Comparison of ENCODE assay signal across 29 cellular contexts in genomic region chrX:139209342-139209741, GRCh38.
"Had no signal": no experiment of that assay in that cellular context is flagged by ENCODE, and none has a peak within 500 bp of the region (broad histone marks: within the 10 kb centered on the region; RNA-seq: fewer than 3 reads in every experiment).

No MANE protein-coding gene starts in this region.

- FAIRE-seq: urothelium cell line had no signal

- DNase-seq: stimulated activated CD4-positive, alpha-beta T cell treated with anti-CD3 and anti-CD28 coated beads, Interleukin-2, amount 100 ng/mL, for 48 hours; stimulated activated CD4-positive, alpha-beta T cell treated with anti-CD3 and anti-CD28 coated beads, Interleukin-4, amount 100 ng/mL, for 1 hour; stimulated activated CD4-positive, alpha-beta T cell treated with anti-CD3 and anti-CD28 coated beads, Interleukin-4, amount 100 ng/mL, for 24 hours; stimulated activated CD4-positive, alpha-beta T cell treated with anti-CD3 and anti-CD28 coated beads, Interleukin-4, amount 100 ng/mL, for 4 hours; stimulated activated CD8-positive, alpha-beta memory T cell treated with anti-CD3 and anti-CD28 coated beads, Interleukin-4, amount 100 ng/mL, for 48 hours; stimulated activated naive B cell treated with anti-CD40 and anti-IgM and Interleukin-4, amounts not matched to agents 10 μg/mL and 1 μg/mL and 100 μg/mL, for 72 hours; stimulated activated naive CD4-positive, alpha-beta T cell; stimulated activated naive CD4-positive, alpha-beta T cell treated with Interleukin-2 at 50 U/mL for 16 hours; stimulated activated naive CD8-positive, alpha-beta T cell treated with anti-CD3 and anti-CD28 coated beads, Interleukin-15, amount 100 ng/mL, for 72 hours; stimulated activated naive CD8-positive, alpha-beta T cell treated with anti-CD3 and anti-CD28 coated beads, Interleukin-15, Interleukin-2, amounts not matched to agents 100 U/mL and 50 U/mL, for 24 hours; stomach; substantia nigra; testis; thyroid gland; tibial artery; transverse colon; trophoblast cell; upper lobe of left lung; upper lobe of right lung; uterus had no signal

- H3K4me1 ChIP-seq: testis, thyroid gland, tibial nerve, upper lobe of right lung, uterus, vagina had no signal

- H3K9me3 ChIP-seq: suprapubic skin, testis, thoracic aorta, thyroid gland, tibial nerve, transverse colon, upper lobe of left lung, upper lobe of right lung, uterus, vagina had no signal

- H3K4me3 ChIP-seq: stomach, suprapubic skin, testis, thoracic aorta, thyroid gland, tibial artery, tibial nerve, transverse colon, upper lobe of left lung, upper lobe of right lung, uterus, vagina had no signal

- H3K27ac Mint-ChIP-seq: stimulated activated effector memory CD8-positive, alpha-beta T cell treated with anti-CD3 and anti-CD28 coated beads, Interleukin-12 subunit alpha, Interleukin-12 subunit beta, amount 100 ng/mL, for 72 hours; stimulated activated memory B cell treated with anti-CD40 and anti-IgM and Interleukin-4, amounts not matched to agents 10 μg/mL and 1 μg/mL and 100 μg/mL, for 72 hours; stimulated activated naive B cell treated with anti-CD40 and anti-IgM and Interleukin-4, amounts not matched to agents 10 μg/mL and 1 μg/mL and 100 μg/mL, for 72 hours; stimulated activated naive CD8-positive, alpha-beta T cell treated with anti-CD3 and anti-CD28 coated beads, Interleukin-15, amount 100 ng/mL, for 72 hours; stimulated activated naive CD8-positive, alpha-beta T cell treated with anti-CD3 and anti-CD28 coated beads, Interleukin-15, Interleukin-2, amounts not matched to agents 100 ng/mL and 50 ng/mL, for 24 hours; type B pancreatic cell had no signal

- ATAC-seq: stimulated activated effector memory CD8-positive, alpha-beta T cell treated with anti-CD3 and anti-CD28 coated beads, Interleukin-12 subunit alpha, Interleukin-12 subunit beta, amount 100 ng/mL, for 72 hours; stimulated activated memory B cell treated with anti-CD40 and anti-IgM and Interleukin-4, amounts not matched to agents 10 μg/mL and 1 μg/mL and 100 μg/mL, for 72 hours; stimulated activated naive B cell treated with anti-CD40 and anti-IgM and Interleukin-4, amounts not matched to agents 10 μg/mL and 1 μg/mL and 100 μg/mL, for 72 hours; stimulated activated naive CD8-positive, alpha-beta T cell treated with anti-CD3 and anti-CD28 coated beads, Interleukin-15, amount 100 ng/mL, for 72 hours; stimulated activated naive CD8-positive, alpha-beta T cell treated with anti-CD3 and anti-CD28 coated beads, Interleukin-15, Interleukin-2, amounts not matched to agents 100 U/mL and 50 U/mL, for 24 hours; upper lobe of right lung had no signal

- H3K4me1 Mint-ChIP-seq: stimulated activated effector memory CD8-positive, alpha-beta T cell treated with anti-CD3 and anti-CD28 coated beads, Interleukin-12 subunit alpha, Interleukin-12 subunit beta, amount 100 ng/mL, for 72 hours had no signal

- H3K9me3 Mint-ChIP-seq: stimulated activated effector memory CD8-positive, alpha-beta T cell treated with anti-CD3 and anti-CD28 coated beads, Interleukin-12 subunit alpha, Interleukin-12 subunit beta, amount 100 ng/mL, for 72 hours; stimulated activated memory B cell treated with anti-CD40 and anti-IgM and Interleukin-4, amounts not matched to agents 10 μg/mL and 1 μg/mL and 100 μg/mL, for 72 hours; stimulated activated naive CD8-positive, alpha-beta T cell treated with anti-CD3 and anti-CD28 coated beads, Interleukin-15, amount 100 ng/mL, for 72 hours; stimulated activated naive CD8-positive, alpha-beta T cell treated with anti-CD3 and anti-CD28 coated beads, Interleukin-15, Interleukin-2, amounts not matched to agents 100 ng/mL and 50 ng/mL, for 24 hours; type B pancreatic cell had no signal

- H3K4me3 Mint-ChIP-seq: stimulated activated effector memory CD8-positive, alpha-beta T cell treated with anti-CD3 and anti-CD28 coated beads, Interleukin-12 subunit alpha, Interleukin-12 subunit beta, amount 100 ng/mL, for 72 hours; stimulated activated memory B cell treated with anti-CD40 and anti-IgM and Interleukin-4, amounts not matched to agents 10 μg/mL and 1 μg/mL and 100 μg/mL, for 72 hours; stimulated activated naive B cell treated with anti-CD40 and anti-IgM and Interleukin-4, amounts not matched to agents 10 μg/mL and 1 μg/mL and 100 μg/mL, for 72 hours; stimulated activated naive CD8-positive, alpha-beta T cell treated with anti-CD3 and anti-CD28 coated beads, Interleukin-15, amount 100 ng/mL, for 72 hours; stimulated activated naive CD8-positive, alpha-beta T cell treated with anti-CD3 and anti-CD28 coated beads, Interleukin-15, Interleukin-2, amounts not matched to agents 100 ng/mL and 50 ng/mL, for 24 hours; type B pancreatic cell had no signal

- H3K27me3 ChIP-seq: testis, thyroid gland, upper lobe of right lung, uterus, vagina had no signal

- H3K36me3 Mint-ChIP-seq: stimulated activated effector memory CD8-positive, alpha-beta T cell treated with anti-CD3 and anti-CD28 coated beads, Interleukin-12 subunit alpha, Interleukin-12 subunit beta, amount 100 ng/mL, for 72 hours; stimulated activated memory B cell treated with anti-CD40 and anti-IgM and Interleukin-4, amounts not matched to agents 10 μg/mL and 1 μg/mL and 100 μg/mL, for 72 hours; stimulated activated naive B cell treated with anti-CD40 and anti-IgM and Interleukin-4, amounts not matched to agents 10 μg/mL and 1 μg/mL and 100 μg/mL, for 72 hours; type B pancreatic cell had no signal

- H3K27ac ChIP-seq: stomach, suprapubic skin, testis, thoracic aorta, thyroid gland, tibial artery, tibial nerve, transverse colon, upper lobe of left lung, upper lobe of right lung, uterus, vagina had no signal

- H3K36me3 ChIP-seq: stomach, suprapubic skin, thoracic aorta, thyroid gland, tibial artery, tibial nerve, transverse colon, upper lobe of left lung, upper lobe of right lung, uterus, vagina had no signal
